1 cellular context compared by ENCODE assay signal in the genomic region with DNA sequence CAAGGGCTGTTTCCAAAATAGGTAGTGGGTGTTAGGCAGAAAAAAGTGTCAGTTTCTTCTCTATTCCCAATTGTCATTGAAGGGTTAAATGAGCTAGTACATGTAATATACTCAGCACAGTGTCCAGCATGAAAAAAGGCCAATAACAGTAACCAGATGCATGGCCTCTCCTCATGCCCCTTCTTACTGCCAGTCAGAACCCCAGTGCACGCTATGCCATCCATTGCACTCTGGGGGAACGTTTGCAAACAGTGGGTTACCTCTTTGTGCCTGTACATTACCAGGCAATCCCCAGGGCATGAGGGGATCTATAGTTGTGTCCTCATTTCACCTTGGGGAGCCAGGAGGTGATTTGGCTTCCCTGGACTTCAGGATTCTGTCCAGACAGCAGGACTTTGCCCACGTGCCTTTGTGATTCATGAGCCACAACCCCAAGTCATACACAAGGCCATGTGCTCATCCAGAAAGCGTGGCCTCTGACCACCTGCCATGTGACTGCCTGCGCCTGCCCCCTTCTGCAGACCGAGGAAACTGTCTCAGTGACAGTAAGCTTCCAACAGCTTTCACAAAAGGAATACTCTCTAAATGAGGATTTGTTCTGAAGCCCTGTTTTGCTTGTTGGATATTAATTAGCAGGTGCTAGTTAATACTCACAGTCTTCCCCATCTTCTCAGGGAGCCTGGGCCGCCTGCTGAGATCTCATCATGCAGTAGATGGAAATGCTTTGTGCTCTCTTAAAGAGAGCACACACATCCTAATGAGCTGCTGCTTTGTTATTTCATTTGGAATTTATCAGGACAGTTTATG.
TF ChIP-seq lines count a peak whose summit lies in the region.

No MANE protein-coding gene starts in this region.

TF ChIP-seq in HepG2, 621 proteins besides CTCF, POLR2A, EP300 and RAD21 (continued from another document):
- TF ChIP-seq E2F2 (CRISPR knock-in tag; IDR thresholded peaks at IDR 0.05; ENCODE audit: borderline replicate concordance) (peak; percentile 93; the same call in 1 of the 2 replicates), MEIS1 (CRISPR knock-in tag; IDR thresholded peaks at IDR 0.05; ENCODE audit: borderline replicate concordance) (peak; percentile 92), ZNF629 (CRISPR knock-in tag; conservative IDR thresholded peaks at IDR 0.05) (no peak), ZNF24 (IDR thresholded peaks at IDR 0.05) (no peak), ZNF83 (CRISPR knock-in tag; IDR thresholded peaks at IDR 0.05; ENCODE audit: borderline replicate concordance) (peak; percentile 98; the same call in 1 of the 2 replicates), STAT6 (CRISPR knock-in tag; IDR thresholded peaks at IDR 0.05; ENCODE audit: borderline replicate concordance) (no peak), ADNP (CRISPR knock-in tag; IDR thresholded peaks at IDR 0.05) (peak; percentile 31; the same call in 1 of the 2 replicates), IKZF4 (CRISPR knock-in tag; IDR thresholded peaks at IDR 0.05; ENCODE audit: borderline replicate concordance, low read depth, not compliant biosample characterization) (peak; percentile 96), REL (CRISPR knock-in tag; conservative IDR thresholded peaks at IDR 0.05) (peak; percentile 85; the same call in 1 of the 2 replicates), ZNF343 (CRISPR knock-in tag; IDR thresholded peaks at IDR 0.05) (peak; percentile 94), MBNL3 (CRISPR knock-in tag; conservative IDR thresholded peaks at IDR 0.05) (no peak), NR2F6 (IDR thresholded peaks at IDR 0.05) (no peak), NR2F6 (CRISPR knock-in tag; IDR thresholded peaks at IDR 0.05) (peak; percentile 83; the same call in 1 of the 2 replicates), FOXP4 (CRISPR knock-in tag; IDR thresholded peaks at IDR 0.05) (peak; percentile 66), ZBTB44 (CRISPR knock-in tag; IDR thresholded peaks at IDR 0.05) (peak; percentile 93)
